In the genomic region with DNA sequence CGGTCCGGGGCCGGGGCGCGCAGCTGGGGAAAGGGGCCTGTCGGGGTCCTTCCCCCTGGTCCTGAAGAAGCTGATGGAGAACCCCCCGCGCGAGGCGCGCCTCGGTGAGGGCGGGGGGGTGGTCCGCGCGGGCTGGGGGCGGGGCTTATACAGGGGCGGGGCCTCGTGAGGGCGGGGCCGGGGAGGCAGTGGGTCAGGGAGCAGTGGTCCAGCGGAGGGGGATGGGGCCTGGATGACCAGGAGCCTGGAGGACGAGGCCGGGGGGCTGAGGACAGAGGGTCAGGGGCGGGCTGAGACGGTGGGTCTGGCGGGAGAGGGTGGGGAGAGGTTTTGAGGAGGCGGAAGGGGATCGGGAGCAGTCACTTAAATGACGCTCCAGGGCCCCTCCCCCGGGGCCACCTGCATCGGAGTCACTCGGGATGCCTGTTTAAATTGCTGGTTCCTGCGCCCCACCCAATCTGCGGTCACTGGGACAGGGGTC, we compare ENCODE assay signal across 8 cellular contexts. TPM values are rescaled to one million over a fixed set of nuclear protein-coding genes. Genes with fewer than 3 reads are reported as not detected.
DNase-seq lines count a peak whose midpoint lies in the region; ATAC-seq and TF ChIP-seq lines count a peak whose summit lies in the region.

No MANE protein-coding gene starts in this region.

- H3F3A ChIP-seq in neural progenitor cell (ENCODE audit: low read depth): peaks cover 20% of the 10 kb centered on the region

- DNase-seq in NCI-H1694 (lab: John Stamatoyannopoulos, UW): peak; percentile 39
- no peak for DNase-seq in NCI-H1694 treated with DMSO at 0.1 percent for 48 hours (lab: John Stamatoyannopoulos, UW)
- no peak for DNase-seq in NT2/D1 (ENCODE audit: low read depth, low spot score)
- DNase-seq in activated effector memory CD4-positive, alpha-beta T cell treated with Interleukin-2 at 50 U/mL for 16 hours: peak; percentile 58
- DNase-seq in fibroblast of villous mesenchyme (ENCODE audit: low read depth): peak; percentile 63
- peak; percentile 90 for DNase-seq in neural progenitor cell (ENCODE audit: low spot score)
- DNase-seq in suprapubic skin (ENCODE audit: low spot score in 2 of 2): peak; percentile 89 to 91

- H3K27ac Mint-ChIP-seq in neural progenitor cell: no peak overlapping the region

- H3K9ac ChIP-seq in NT2/D1 (ENCODE audit: insufficient read length, low read depth) (peak overlapping the region; percentile 61), neural progenitor cell (no peak overlapping the region)

- 0% methylated on average over 15 of the region's 35 CpGs for WGBS in suprapubic skin

- H3K4me3 ChIP-seq in NT2/D1 (ENCODE audit: insufficient read length, low read depth) (peak overlapping the region; percentile 49), fibroblast of villous mesenchyme (ENCODE audit: low read depth, low read length) (peak overlapping the region; percentile 66), neural progenitor cell (peak overlapping the region; percentile 57), suprapubic skin (peak overlapping the region; percentile 79)

- peaks cover 35% of the 10 kb centered on the region for H4K20me1 ChIP-seq in neural progenitor cell (ENCODE audit: low read depth)

- no peak for TF ChIP-seq CTCF in fibroblast of villous mesenchyme (IDR thresholded peaks at IDR 0.05; ENCODE audit: insufficient read depth, low read depth, low read length)
- TF ChIP-seq CTCF in neural progenitor cell (IDR thresholded peaks at IDR 0.05): no peak
- TF ChIP-seq CTCF in suprapubic skin (IDR thresholded peaks at IDR 0.05): no peak

- peak overlapping the region; percentile 88 for H3K4me3 Mint-ChIP-seq in neural progenitor cell

- H3K4me1 Mint-ChIP-seq in neural progenitor cell: peaks cover 25% of the 10 kb centered on the region

- peaks cover 24% of the 10 kb centered on the region for H3K79me2 ChIP-seq in neural progenitor cell (ENCODE audit: low read depth)

- peak overlapping the region; percentile 86 for H3K4me2 ChIP-seq in neural progenitor cell

- H3K4me1 ChIP-seq in NT2/D1 (ENCODE audit: insufficient read depth, insufficient read length) (peaks cover 2% of the 10 kb centered on the region), neural progenitor cell (peaks cover 25% of the 10 kb centered on the region), suprapubic skin (peaks cover 42% of the 10 kb centered on the region)

- no peak for TF ChIP-seq EP300 in suprapubic skin (IDR thresholded peaks at IDR 0.05)

- ATAC-seq in HG02763 (IDR thresholded peaks at IDR 0.05; ENCODE audit: unreplicated experiment): peak; percentile 33

- no peaks in the 10 kb centered on the region for H3K36me3 Mint-ChIP-seq in neural progenitor cell

- H3K9me3 ChIP-seq in NT2/D1 (ENCODE audit: insufficient read depth, low read length) (no peaks in the 10 kb centered on the region), neural progenitor cell (ENCODE audit: low read depth) (no peaks in the 10 kb centered on the region), suprapubic skin (no peaks in the 10 kb centered on the region)

- no peaks in the 10 kb centered on the region for H3K36me3 ChIP-seq in NT2/D1 (ENCODE audit: insufficient read depth, insufficient read length, low read length)
- H3K36me3 ChIP-seq in neural progenitor cell: no peaks in the 10 kb centered on the region
- peaks cover 4% of the 10 kb centered on the region for H3K36me3 ChIP-seq in suprapubic skin

- no peak overlapping the region for H2AFZ ChIP-seq in neural progenitor cell (replicated peaks)

- H3K27me3 ChIP-seq in NT2/D1 (ENCODE audit: insufficient read depth, insufficient read length): no peaks in the 10 kb centered on the region
- H3K27me3 ChIP-seq in neural progenitor cell: no peaks in the 10 kb centered on the region
- H3K27me3 ChIP-seq in suprapubic skin: no peaks in the 10 kb centered on the region

- peaks cover 5% of the 10 kb centered on the region for H3K27me3 Mint-ChIP-seq in neural progenitor cell (ENCODE audit: insufficient read depth, low read depth)

- no peaks in the 10 kb centered on the region for H3K9me3 Mint-ChIP-seq in neural progenitor cell

- H3K27ac ChIP-seq in neural progenitor cell (peak overlapping the region; percentile 70), suprapubic skin (peak overlapping the region; percentile 97)

- TF ChIP-seq POLR2A in suprapubic skin (IDR thresholded peaks at IDR 0.05): no peak

RNA-seq across cellular contexts. Expression of a gene that starts 0.4 kb away (rescaled TPM):
- total RNA-seq in fibroblast of villous mesenchyme (7.7 and 8.6 TPM in 2 replicates), neural progenitor cell (ENCODE audit: low replicate concordance) (11.0 and 17.2 TPM in 2 replicates), suprapubic skin (10 to 100 TPM; 36.1 to 87.4 (median 46.8) TPM)

Comparison
In these comparisons a context has a peak if more than half of its experiments do, and no peak if none do; other contexts are left out.
1. DNase-seq: peak in NCI-H1694 (single experiment), activated effector memory CD4-positive, alpha-beta T cell treated with Interleukin-2 at 50 U/mL for 16 hours (single experiment), fibroblast of villous mesenchyme (single experiment), neural progenitor cell (single experiment) and suprapubic skin (2 of 2); none in NCI-H1694 treated with DMSO at 0.1 percent for 48 hours (single experiment) and NT2/D1 (single experiment).
2. Peak in every context shown above with its lines, with median percentiles within 50 percentile points of each other: H3K4me3 ChIP-seq.